Comparison of ENCODE assay signal across 8 cellular contexts in the genomic region with DNA sequence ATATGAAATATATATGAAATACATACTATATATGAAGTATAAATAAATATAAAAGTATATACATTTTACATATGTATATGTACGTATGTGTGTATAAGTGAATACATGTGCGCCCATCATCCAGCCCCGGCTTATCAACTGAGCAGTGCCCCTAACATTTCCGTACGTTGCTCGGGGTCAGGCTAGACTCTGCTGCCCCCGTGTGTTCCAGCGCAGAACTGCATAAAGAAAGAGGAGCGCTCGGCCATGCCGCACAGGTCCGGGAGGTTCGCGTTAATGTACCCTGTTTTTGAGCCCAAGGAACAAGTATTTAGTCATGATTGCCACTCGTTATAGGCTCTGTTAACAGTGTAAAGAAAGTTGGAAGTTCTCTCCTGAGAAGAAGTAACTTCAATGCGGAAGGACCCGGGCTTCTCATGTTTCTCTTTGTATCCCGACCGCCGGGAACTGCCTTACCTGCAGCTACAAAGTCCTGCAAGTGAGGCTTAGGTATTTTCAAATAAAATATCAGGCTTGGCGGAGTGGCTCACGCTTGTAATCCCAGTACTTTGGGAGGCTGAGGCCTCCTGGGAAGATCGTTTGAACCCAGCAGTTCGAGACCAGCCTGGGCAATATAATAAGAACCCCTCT.
DNase-seq lines count a peak whose midpoint lies in the region; ATAC-seq lines count a peak whose summit lies in the region.

No MANE protein-coding gene starts in this region.

- no peaks in the 10 kb centered on the region for H3K27me3 ChIP-seq in endocrine pancreas (ENCODE audit: control insufficient read depth, insufficient read depth, low read length)

- H3K36me3 ChIP-seq in endocrine pancreas (ENCODE audit: control insufficient read depth, insufficient read depth, low read length) = no peaks in the 10 kb centered on the region

- ATAC-seq in GM19328 (IDR thresholded peaks at IDR 0.05; ENCODE audit: unreplicated experiment) (peak; percentile 86), HG03460 (IDR thresholded peaks at IDR 0.05; ENCODE audit: unreplicated experiment) (peak; percentile 89)

- H3K4me1 ChIP-seq in endocrine pancreas (ENCODE audit: control insufficient read depth, insufficient read depth, low read length) = no peaks in the 10 kb centered on the region

- peak; percentile 83 for DNase-seq in CD1c-positive myeloid dendritic cell (ENCODE audit: extremely low spot score)
- peak; percentile 87 for DNase-seq in NCI-H82 (lab: John Stamatoyannopoulos, UW)
- peak; percentile 44 to 59 for DNase-seq in activated CD8-positive, alpha-beta memory T cell treated with anti-CD3 and anti-CD28 coated beads for 1 hour (ENCODE audit: extremely low read depth in 1 of 2, low read depth in 1 of 2)
- DNase-seq in middle frontal gyrus (ENCODE audit: extremely low spot score, low spot score) = peak; percentile 29
- DNase-seq in stimulated activated CD8-positive, alpha-beta memory T cell treated with anti-CD3 and anti-CD28 coated beads, Interleukin-4, amount 100 ng/mL, for 48 hours = peak; percentile 92

- peak overlapping the region; percentile 19 for H3K4me3 ChIP-seq in endocrine pancreas (ENCODE audit: control insufficient read depth, insufficient read depth, low read length)

- no peaks in the 10 kb centered on the region for H3K9me3 ChIP-seq in endocrine pancreas (ENCODE audit: control insufficient read depth, low read length)

- no peak overlapping the region for H3K9ac ChIP-seq in endocrine pancreas (ENCODE audit: control insufficient read depth, insufficient read depth, low read length)

Comparison
In these comparisons a context has a peak if more than half of its experiments do, and no peak if none do; other contexts are left out.
1. Peak in every context shown above with its lines: DNase-seq, ATAC-seq and H3K4me3 ChIP-seq.
2. DNase-seq: peak in every context shown above with its lines; median percentile 92 in stimulated activated CD8-positive, alpha-beta memory T cell treated with anti-CD3 and anti-CD28 coated beads, Interleukin-4, amount 100 ng/mL, for 48 hours; 87 in NCI-H82; 83 in CD1c-positive myeloid dendritic cell; 52 in activated CD8-positive, alpha-beta memory T cell treated with anti-CD3 and anti-CD28 coated beads for 1 hour; 29 in middle frontal gyrus.